In the genomic region with DNA sequence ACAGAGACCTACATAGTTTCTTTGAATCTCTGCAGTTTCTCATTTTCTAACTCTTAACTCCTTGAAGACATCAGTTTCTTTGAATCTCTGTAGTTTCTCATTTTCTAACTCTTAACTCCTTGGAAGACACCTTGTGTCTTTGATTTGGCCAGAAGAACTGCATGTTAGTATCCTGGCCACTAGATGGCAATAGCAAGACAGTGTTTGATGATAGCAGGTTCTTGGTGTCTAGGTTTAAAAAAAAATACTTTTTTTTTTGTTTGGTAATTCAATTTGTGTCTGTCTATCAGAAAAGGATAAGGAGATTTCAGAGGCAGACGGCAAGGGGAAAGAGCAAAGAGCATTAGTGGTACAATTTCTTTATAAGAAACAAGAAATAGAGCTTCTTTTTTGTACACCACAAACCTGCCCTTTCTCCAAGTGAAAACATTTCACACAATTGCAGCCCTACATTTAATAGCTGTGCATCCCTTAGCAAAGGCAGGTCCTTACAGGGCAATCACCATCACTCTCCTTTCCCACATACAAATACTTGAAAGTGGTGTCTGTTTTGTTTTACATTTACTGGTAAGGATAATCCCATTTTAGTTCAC, we compare ENCODE assay signal across 9 cellular contexts.
DNase-seq lines count a peak whose midpoint lies in the region; ATAC-seq and TF ChIP-seq lines count a peak whose summit lies in the region.
"Had no signal": no experiment of that assay in that cellular context is flagged by ENCODE, and none has a peak within 500 bp of the region (broad histone marks: within the 10 kb centered on the region; RNA-seq: fewer than 3 reads in every experiment).

No MANE protein-coding gene starts in this region.

- peak; percentile 40 for DNase-seq in CMK (ENCODE audit: low read depth)
- peak; percentile 86 for DNase-seq in NCI-H82 treated with DMSO at 0.1 percent for 48 hours (lab: John Stamatoyannopoulos, UW; ENCODE audit: unreplicated experiment)
- no peak for DNase-seq in coronary artery (ENCODE audit: low spot score)
- no peak for DNase-seq in T-cell
- no peak for DNase-seq in 8988T
- DNase-seq: naive B cell had no signal

- ATAC-seq in GM18907 (IDR thresholded peaks at IDR 0.05; ENCODE audit: unreplicated experiment) = peak; percentile 86
- peak; percentile 88 for ATAC-seq in HG03354 (IDR thresholded peaks at IDR 0.05; ENCODE audit: poor library complexity, severe bottlenecking, unreplicated experiment)
- no peak for ATAC-seq in T-cell (replicated peaks in 1 of 4)

- H3K9me3 Mint-ChIP-seq in nephron = no peaks in the 10 kb centered on the region
- H3K9me3 Mint-ChIP-seq in T-cell = peaks cover 7 to 17% (median 13%) of the 10 kb centered on the region in 3 donors

- H3K27me3 Mint-ChIP-seq in nephron (ENCODE audit: low read depth) (no peaks in the 10 kb centered on the region), T-cell (no peaks in the 10 kb centered on the region)
- H3K27me3 Mint-ChIP-seq: naive B cell had no signal

- H3K27ac ChIP-seq in coronary artery = no peak overlapping the region

- H3K4me3 Mint-ChIP-seq in nephron (no peak overlapping the region), T-cell (no peak overlapping the region)
- H3K4me3 Mint-ChIP-seq: naive B cell had no signal

- CTCF ChIA-PET in T-cell (lab: Charles Lee) = no interaction called here

- POLR2A ChIA-PET in T-cell (lab: Charles Lee) = no interaction called here

- H3K27ac Mint-ChIP-seq in nephron = no peak overlapping the region
- no peak overlapping the region for H3K27ac Mint-ChIP-seq in T-cell
- H3K27ac Mint-ChIP-seq: naive B cell had no signal

- no peaks in the 10 kb centered on the region for H3K36me3 Mint-ChIP-seq in nephron (ENCODE audit: low read depth)
- no peaks in the 10 kb centered on the region for H3K36me3 Mint-ChIP-seq in T-cell
- H3K36me3 Mint-ChIP-seq: naive B cell had no signal

- H3K4me1 Mint-ChIP-seq in nephron (no peaks in the 10 kb centered on the region), T-cell (no peaks in the 10 kb centered on the region)
- H3K4me1 Mint-ChIP-seq: naive B cell had no signal

- TF ChIP-seq CTCF in coronary artery (IDR thresholded peaks at IDR 0.05) (peak; percentile 41), nephron (IDR thresholded peaks at IDR 0.05; ENCODE audit: unreplicated experiment in 3 of 3) (peak; percentile 85 to 89 (median 88))

- H3K4me3 ChIP-seq in coronary artery = no peak overlapping the region

Comparison
In these comparisons a context has a peak if more than half of its experiments do, and no peak if none do; other contexts are left out.
1. DNase-seq: peak in CMK (single experiment) and NCI-H82 treated with DMSO at 0.1 percent for 48 hours (single experiment); none in coronary artery (single experiment), T-cell (0 of 34) and 8988T (single experiment).
2. ATAC-seq: peak in GM18907 (single experiment) and HG03354 (single experiment); none in T-cell (0 of 4).